1 cellular context compared by ENCODE assay signal in the genomic region with DNA sequence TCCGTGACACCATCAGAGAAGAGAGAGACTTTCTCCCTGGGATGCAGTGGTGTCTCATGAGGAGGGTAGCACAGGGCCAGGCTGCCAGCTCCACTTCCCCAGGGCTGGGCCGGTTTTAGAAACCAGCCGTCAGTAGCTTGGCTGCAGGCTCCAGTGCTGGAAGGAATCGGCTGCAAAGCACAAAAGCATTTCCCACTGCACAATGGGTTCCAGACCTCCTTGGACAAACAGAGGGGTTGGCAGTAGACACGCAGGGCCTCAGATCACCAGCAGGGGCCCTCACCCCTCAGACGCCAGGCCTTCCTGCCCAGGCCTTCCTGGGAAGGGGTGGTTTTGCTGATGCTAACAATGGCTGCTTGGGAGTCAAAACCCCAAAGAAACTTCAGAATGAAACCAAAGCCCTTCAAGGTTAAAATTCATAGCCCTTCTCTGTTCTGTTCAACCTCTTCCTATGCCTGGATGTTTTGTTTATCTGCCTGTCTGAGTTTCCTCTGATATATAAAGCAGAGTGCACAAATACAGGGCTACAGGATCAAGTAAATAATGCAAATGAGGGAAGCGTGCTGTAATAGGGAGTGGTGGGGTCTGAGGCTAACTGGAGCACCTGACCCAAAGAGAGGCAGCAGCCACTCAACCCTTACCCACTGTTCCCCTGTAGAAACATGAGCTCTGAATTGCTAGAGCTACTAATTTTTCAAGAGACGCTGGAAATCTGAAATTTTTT.
TF ChIP-seq lines count a peak whose summit lies in the region.

No MANE protein-coding gene starts in this region.

TF ChIP-seq in HepG2, 621 proteins besides CTCF, POLR2A, EP300 and RAD21 (continued from another document and continues in another):
- TF ChIP-seq ZNF34 (CRISPR knock-in tag; IDR thresholded peaks at IDR 0.05; ENCODE audit: borderline replicate concordance) (no peak), ZBTB25 (CRISPR knock-in tag; IDR thresholded peaks at IDR 0.05) (peak; percentile 70; the same call in 1 of the 2 replicates), AGO1 (IDR thresholded peaks at IDR 0.05; ENCODE audit: low read depth, low read length, poor library complexity, severe bottlenecking) (no peak), ZNF501 (CRISPR knock-in tag; IDR thresholded peaks at IDR 0.05) (no peak), FOXP1 (IDR thresholded peaks at IDR 0.05) (no peak), FOXP1 (CRISPR knock-in tag; IDR thresholded peaks at IDR 0.05) (no peak), ZMYM3 (CRISPR knock-in tag; IDR thresholded peaks at IDR 0.05) (peak; percentile 31; the same call in 1 of the 2 replicates), RFX5 (IDR thresholded peaks at IDR 0.05; ENCODE audit: low read depth, low read length) (no peak), SAP130 (CRISPR knock-in tag; IDR thresholded peaks at IDR 0.05; ENCODE audit: low read depth) (peak; percentile 16; the same call in 1 of the 2 replicates), ZSCAN21 (CRISPR knock-in tag; IDR thresholded peaks at IDR 0.05; ENCODE audit: borderline replicate concordance) (no peak), ZNF713 (CRISPR knock-in tag; IDR thresholded peaks at IDR 0.05) (no peak), KDM6A (CRISPR knock-in tag; IDR thresholded peaks at IDR 0.05; ENCODE audit: low read depth) (no peak), ZNF33A (CRISPR knock-in tag; IDR thresholded peaks at IDR 0.05; ENCODE audit: borderline replicate concordance) (no peak), ZNF17 (CRISPR knock-in tag; IDR thresholded peaks at IDR 0.05) (no peak), ZFY (CRISPR knock-in tag; IDR thresholded peaks at IDR 0.05) (peak; percentile 74), KLF6 (CRISPR knock-in tag; IDR thresholded peaks at IDR 0.05) (no peak), NFATC3 (CRISPR knock-in tag; IDR thresholded peaks at IDR 0.05) (no peak), ZNF558 (CRISPR knock-in tag; IDR thresholded peaks at IDR 0.05; ENCODE audit: borderline replicate concordance) (no peak), ZNF317 (CRISPR knock-in tag; IDR thresholded peaks at IDR 0.05) (no peak), CCAR2 (optimal IDR thresholded peaks at IDR 0.05; ENCODE audit: low read depth, low read length) (no peak), ZNF878 (CRISPR knock-in tag; IDR thresholded peaks at IDR 0.05) (no peak), ZBTB34 (CRISPR knock-in tag; IDR thresholded peaks at IDR 0.05) (no peak), PAWR (CRISPR knock-in tag; IDR thresholded peaks at IDR 0.05; ENCODE audit: borderline replicate concordance) (no peak), ZSCAN5A (CRISPR knock-in tag; IDR thresholded peaks at IDR 0.05; ENCODE audit: borderline replicate concordance) (no peak), NCOA5 (CRISPR knock-in tag; IDR thresholded peaks at IDR 0.05) (no peak), FOXO1 (CRISPR knock-in tag; IDR thresholded peaks at IDR 0.05) (no peak), DMAP1 (CRISPR knock-in tag; IDR thresholded peaks at IDR 0.05) (no peak), KMT2B (CRISPR knock-in tag; IDR thresholded peaks at IDR 0.05) (0 out of 2 replicates have a peak, but pooled peaks have one; percentile 40), ZNF446 (CRISPR knock-in tag; IDR thresholded peaks at IDR 0.05) (no peak), AKAP8 (CRISPR knock-in tag; IDR thresholded peaks at IDR 0.05) (0 out of 2 replicates have a peak, but pooled peaks have one; percentile 49), HNRNPH1 (optimal IDR thresholded peaks at IDR 0.05; ENCODE audit: low read depth, low read length) (no peak), NCOA2 (CRISPR knock-in tag; IDR thresholded peaks at IDR 0.05) (peak; percentile 33; the same call in 1 of the 2 replicates), GLI4 (CRISPR knock-in tag; IDR thresholded peaks at IDR 0.05; ENCODE audit: borderline replicate concordance) (no peak), MEF2D (CRISPR knock-in tag; IDR thresholded peaks at IDR 0.05) (no peak), ARHGAP35 (CRISPR knock-in tag; IDR thresholded peaks at IDR 0.05; ENCODE audit: borderline replicate concordance) (peak; percentile 42; the same call in 1 of the 2 replicates), EED (CRISPR knock-in tag; IDR thresholded peaks at IDR 0.05) (no peak), ZNF280D (CRISPR knock-in tag; IDR thresholded peaks at IDR 0.05) (no peak), MIER2 (CRISPR knock-in tag; IDR thresholded peaks at IDR 0.05) (0 out of 2 replicates have a peak, but pooled peaks have one; percentile 27), KMT2A (CRISPR knock-in tag; IDR thresholded peaks at IDR 0.05) (0 out of 2 replicates have a peak, but pooled peaks have one; percentile 31), FOXA1 (IDR thresholded peaks at IDR 0.05) (no peak), FOXA1 (CRISPR knock-in tag; IDR thresholded peaks at IDR 0.05) (peak; percentile 47), MIER3 (CRISPR knock-in tag; IDR thresholded peaks at IDR 0.05; ENCODE audit: borderline replicate concordance) (no peak)
- TF ChIP-seq, protein P1, sequence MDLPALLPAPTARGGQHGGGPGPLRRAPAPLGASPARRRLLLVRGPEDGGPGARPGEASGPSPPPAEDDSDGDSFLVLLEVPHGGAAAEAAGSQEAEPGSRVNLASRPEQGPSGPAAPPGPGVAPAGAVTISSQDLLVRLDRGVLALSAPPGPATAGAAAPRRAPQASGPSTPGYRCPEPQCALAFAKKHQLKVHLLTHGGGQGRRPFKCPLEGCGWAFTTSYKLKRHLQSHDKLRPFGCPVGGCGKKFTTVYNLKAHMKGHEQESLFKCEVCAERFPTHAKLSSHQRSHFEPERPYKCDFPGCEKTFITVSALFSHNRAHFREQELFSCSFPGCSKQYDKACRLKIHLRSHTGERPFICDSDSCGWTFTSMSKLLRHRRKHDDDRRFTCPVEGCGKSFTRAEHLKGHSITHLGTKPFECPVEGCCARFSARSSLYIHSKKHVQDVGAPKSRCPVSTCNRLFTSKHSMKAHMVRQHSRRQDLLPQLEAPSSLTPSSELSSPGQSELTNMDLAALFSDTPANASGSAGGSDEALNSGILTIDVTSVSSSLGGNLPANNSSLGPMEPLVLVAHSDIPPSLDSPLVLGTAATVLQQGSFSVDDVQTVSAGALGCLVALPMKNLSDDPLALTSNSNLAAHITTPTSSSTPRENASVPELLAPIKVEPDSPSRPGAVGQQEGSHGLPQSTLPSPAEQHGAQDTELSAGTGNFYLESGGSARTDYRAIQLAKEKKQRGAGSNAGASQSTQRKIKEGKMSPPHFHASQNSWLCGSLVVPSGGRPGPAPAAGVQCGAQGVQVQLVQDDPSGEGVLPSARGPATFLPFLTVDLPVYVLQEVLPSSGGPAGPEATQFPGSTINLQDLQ (CRISPR knock-in tag; IDR thresholded peaks at IDR 0.05) = no peak
- TF ChIP-seq, protein P2, sequence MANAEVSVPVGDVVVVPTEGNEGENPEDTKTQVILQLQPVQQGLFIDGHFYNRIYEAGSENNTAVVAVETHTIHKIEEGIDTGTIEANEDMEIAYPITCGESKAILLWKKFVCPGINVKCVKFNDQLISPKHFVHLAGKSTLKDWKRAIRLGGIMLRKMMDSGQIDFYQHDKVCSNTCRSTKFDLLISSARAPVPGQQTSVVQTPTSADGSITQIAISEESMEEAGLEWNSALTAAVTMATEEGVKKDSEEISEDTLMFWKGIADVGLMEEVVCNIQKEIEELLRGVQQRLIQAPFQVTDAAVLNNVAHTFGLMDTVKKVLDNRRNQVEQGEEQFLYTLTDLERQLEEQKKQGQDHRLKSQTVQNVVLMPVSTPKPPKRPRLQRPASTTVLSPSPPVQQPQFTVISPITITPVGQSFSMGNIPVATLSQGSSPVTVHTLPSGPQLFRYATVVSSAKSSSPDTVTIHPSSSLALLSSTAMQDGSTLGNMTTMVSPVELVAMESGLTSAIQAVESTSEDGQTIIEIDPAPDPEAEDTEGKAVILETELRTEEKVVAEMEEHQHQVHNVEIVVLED (CRISPR knock-in tag; IDR thresholded peaks at IDR 0.05; ENCODE audit: borderline replicate concordance) = no peak
- TF ChIP-seq, protein P3, sequence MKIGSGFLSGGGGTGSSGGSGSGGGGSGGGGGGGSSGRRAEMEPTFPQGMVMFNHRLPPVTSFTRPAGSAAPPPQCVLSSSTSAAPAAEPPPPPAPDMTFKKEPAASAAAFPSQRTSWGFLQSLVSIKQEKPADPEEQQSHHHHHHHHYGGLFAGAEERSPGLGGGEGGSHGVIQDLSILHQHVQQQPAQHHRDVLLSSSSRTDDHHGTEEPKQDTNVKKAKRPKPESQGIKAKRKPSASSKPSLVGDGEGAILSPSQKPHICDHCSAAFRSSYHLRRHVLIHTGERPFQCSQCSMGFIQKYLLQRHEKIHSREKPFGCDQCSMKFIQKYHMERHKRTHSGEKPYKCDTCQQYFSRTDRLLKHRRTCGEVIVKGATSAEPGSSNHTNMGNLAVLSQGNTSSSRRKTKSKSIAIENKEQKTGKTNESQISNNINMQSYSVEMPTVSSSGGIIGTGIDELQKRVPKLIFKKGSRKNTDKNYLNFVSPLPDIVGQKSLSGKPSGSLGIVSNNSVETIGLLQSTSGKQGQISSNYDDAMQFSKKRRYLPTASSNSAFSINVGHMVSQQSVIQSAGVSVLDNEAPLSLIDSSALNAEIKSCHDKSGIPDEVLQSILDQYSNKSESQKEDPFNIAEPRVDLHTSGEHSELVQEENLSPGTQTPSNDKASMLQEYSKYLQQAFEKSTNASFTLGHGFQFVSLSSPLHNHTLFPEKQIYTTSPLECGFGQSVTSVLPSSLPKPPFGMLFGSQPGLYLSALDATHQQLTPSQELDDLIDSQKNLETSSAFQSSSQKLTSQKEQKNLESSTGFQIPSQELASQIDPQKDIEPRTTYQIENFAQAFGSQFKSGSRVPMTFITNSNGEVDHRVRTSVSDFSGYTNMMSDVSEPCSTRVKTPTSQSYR (CRISPR knock-in tag; IDR thresholded peaks at IDR 0.05; ENCODE audit: borderline replicate concordance) = no peak
- TF ChIP-seq, protein P4, sequence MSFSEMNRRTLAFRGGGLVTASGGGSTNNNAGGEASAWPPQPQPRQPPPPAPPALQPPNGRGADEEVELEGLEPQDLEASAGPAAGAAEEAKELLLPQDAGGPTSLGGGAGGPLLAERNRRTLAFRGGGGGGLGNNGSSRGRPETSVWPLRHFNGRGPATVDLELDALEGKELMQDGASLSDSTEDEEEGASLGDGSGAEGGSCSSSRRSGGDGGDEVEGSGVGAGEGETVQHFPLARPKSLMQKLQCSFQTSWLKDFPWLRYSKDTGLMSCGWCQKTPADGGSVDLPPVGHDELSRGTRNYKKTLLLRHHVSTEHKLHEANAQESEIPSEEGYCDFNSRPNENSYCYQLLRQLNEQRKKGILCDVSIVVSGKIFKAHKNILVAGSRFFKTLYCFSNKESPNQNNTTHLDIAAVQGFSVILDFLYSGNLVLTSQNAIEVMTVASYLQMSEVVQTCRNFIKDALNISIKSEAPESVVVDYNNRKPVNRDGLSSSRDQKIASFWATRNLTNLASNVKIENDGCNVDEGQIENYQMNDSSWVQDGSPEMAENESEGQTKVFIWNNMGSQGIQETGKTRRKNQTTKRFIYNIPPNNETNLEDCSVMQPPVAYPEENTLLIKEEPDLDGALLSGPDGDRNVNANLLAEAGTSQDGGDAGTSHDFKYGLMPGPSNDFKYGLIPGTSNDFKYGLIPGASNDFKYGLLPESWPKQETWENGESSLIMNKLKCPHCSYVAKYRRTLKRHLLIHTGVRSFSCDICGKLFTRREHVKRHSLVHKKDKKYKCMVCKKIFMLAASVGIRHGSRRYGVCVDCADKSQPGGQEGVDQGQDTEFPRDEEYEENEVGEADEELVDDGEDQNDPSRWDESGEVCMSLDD (CRISPR knock-in tag; IDR thresholded peaks at IDR 0.05; ENCODE audit: borderline replicate concordance) = no peak
